Comparison of ENCODE assay signal across 9 cellular contexts in the genomic region with DNA sequence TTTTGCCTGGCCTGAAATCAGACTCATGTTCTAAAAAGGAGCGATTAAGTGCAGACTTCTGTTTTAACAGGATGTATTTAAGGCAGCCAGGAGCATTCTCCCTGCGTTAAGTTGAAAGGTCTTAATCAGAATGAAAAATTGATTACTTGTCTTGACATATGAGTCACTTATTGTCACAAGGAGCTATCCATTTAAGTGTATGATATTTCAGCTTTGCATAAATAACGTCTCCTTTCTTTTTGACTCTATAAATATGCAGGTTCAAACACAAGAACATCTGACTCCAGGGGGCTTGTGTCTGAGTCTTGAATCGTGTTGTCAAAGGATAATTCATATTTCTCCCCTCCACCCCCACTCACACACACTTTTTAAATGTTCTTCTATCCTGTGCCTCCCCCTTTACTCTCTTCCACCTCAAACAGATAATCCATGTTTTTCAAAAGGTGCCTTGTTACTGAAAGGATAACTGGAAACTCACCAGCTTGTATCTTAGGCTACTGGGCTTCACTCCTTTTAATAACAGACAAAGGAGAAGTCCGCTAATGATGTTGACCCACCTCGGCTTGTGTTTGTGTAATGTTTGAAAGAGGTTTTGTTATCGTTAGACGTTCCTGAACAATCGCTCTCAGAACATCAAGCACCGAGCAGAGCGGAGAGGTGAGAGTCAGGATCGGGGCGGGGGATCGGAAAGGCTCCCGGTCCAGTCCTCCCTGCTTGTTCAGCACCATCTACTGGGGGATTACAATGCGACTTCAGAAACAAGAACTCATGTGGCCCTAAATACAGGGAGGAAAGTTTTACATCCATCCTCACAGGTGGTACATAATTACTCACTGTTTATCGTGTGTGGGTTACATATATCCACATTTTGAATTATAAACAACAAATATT.
DNase-seq lines count a peak whose midpoint lies in the region; ATAC-seq lines count a peak whose summit lies in the region.
"Had no signal": no experiment of that assay in that cellular context is flagged by ENCODE, and none has a peak within 500 bp of the region (broad histone marks: within the 10 kb centered on the region; RNA-seq: fewer than 3 reads in every experiment).

No MANE protein-coding gene starts in this region.

- H3K4me1 ChIP-seq in iPS DF 6.9 (ENCODE audit: control insufficient read depth, insufficient read depth, low read length) = no peaks in the 10 kb centered on the region
- H3K4me1 ChIP-seq: A549 had no signal

- H3K36me3 ChIP-seq in iPS DF 6.9 (ENCODE audit: control insufficient read depth, insufficient read depth, low read length) = no peaks in the 10 kb centered on the region

- ATAC-seq in activated naive CD4-positive, alpha-beta T cell treated with anti-CD3 and anti-CD28 coated beads, Interleukin-2, amount 50 U/mL, for 72 hours = peak; percentile 86 to 95

- in situ Hi-C loops in ACHN (cut with HindIII; ENCODE audit: low pct_ligation_motif_present, low pct_unique_long_range_greater_than_20kb, low sequenced_read_pairs) = no loop called here

- peaks cover 0 to 2% of the 10 kb centered on the region in 2 donors for H3K9me3 Mint-ChIP-seq in activated naive CD4-positive, alpha-beta T cell treated with anti-CD3 and anti-CD28 coated beads, Interleukin-2, amount 50 U/mL, for 72 hours

- no peaks in the 10 kb centered on the region for H3K9me3 ChIP-seq in iPS DF 6.9 (ENCODE audit: control insufficient read depth, insufficient read depth, low read length)
- H3K9me3 ChIP-seq: A549 had no signal

- H3K27ac ChIP-seq in iPS DF 6.9 (ENCODE audit: low read length) = no peak overlapping the region
- H3K27ac ChIP-seq: A549 had no signal

- H3K27me3 ChIP-seq in iPS DF 6.9 (ENCODE audit: control insufficient read depth, insufficient read depth, low read length) = no peaks in the 10 kb centered on the region

- WGBS in iPS DF 6.9 (ENCODE audit: insufficient coverage, insufficient read length) = no CpG with 5 or more reads among the region's 17 CpGs

- H3K4me3 ChIP-seq in iPS DF 6.9 (ENCODE audit: low read length) = no peak overlapping the region
- H3K4me3 ChIP-seq: A549 had no signal

- DNase-seq in NCI-H2081 (lab: John Stamatoyannopoulos, UW) (peak; percentile 48 to 53), NCI-H2081 treated with DMSO at 0.1 percent for 48 hours (lab: John Stamatoyannopoulos, UW) (no peak), NCI-H526 treated with DMSO at 0.1 percent for 48 hours (lab: John Stamatoyannopoulos, UW) (peak; percentile 84), iPS DF 6.9 (ENCODE audit: low read depth, low spot score) (peak; percentile 33), ACHN (no peak), KG1 (lab: John Stamatoyannopoulos, UW) (no peak)
- peak in 1 of 2 donors; percentile 32 for DNase-seq in activated naive CD4-positive, alpha-beta T cell treated with anti-CD3 and anti-CD28 coated beads, Interleukin-2, amount 50 U/mL, for 72 hours (ENCODE audit: low spot score in 2 of 2)
- DNase-seq in stimulated activated CD4-positive, alpha-beta T cell treated with anti-CD3 and anti-CD28 coated beads, Interleukin-4, amount 100 ng/mL, for 1 hour = peak; percentile 36

- H3K27ac Mint-ChIP-seq in activated naive CD4-positive, alpha-beta T cell treated with anti-CD3 and anti-CD28 coated beads, Interleukin-2, amount 50 U/mL, for 72 hours = peak overlapping the region in 1 of 2 donors; percentile 66

- no peaks in the 10 kb centered on the region for H3K36me3 Mint-ChIP-seq in activated naive CD4-positive, alpha-beta T cell treated with anti-CD3 and anti-CD28 coated beads, Interleukin-2, amount 50 U/mL, for 72 hours

Comparison
In these comparisons a context has a peak if more than half of its experiments do, and no peak if none do; other contexts are left out.
1. DNase-seq: peak in NCI-H2081 (2 of 2), NCI-H526 treated with DMSO at 0.1 percent for 48 hours (single experiment), iPS DF 6.9 (single experiment) and stimulated activated CD4-positive, alpha-beta T cell treated with anti-CD3 and anti-CD28 coated beads, Interleukin-4, amount 100 ng/mL, for 1 hour (single experiment); none in NCI-H2081 treated with DMSO at 0.1 percent for 48 hours (single experiment), ACHN (single experiment) and KG1 (single experiment).